In genomic region chr12:113374823-113375428, GRCh38 we compare ENCODE assay signal across 28 cellular contexts. TPM values are rescaled to one million over a fixed set of nuclear protein-coding genes. Genes with fewer than 3 reads are reported as not detected.
"Had no signal": no experiment of that assay in that cellular context is flagged by ENCODE, and none has a peak within 500 bp of the region (broad histone marks: within the 10 kb centered on the region; RNA-seq: fewer than 3 reads in every experiment).

No MANE protein-coding gene starts in this region.

- DNase-seq: colonic mucosa; dermis blood vessel endothelial cell; effector memory CD4-positive, alpha-beta T cell; foreskin keratinocyte; kidney; natural killer cell; pancreas; stimulated activated CD4-positive, alpha-beta T cell treated with anti-CD3 and anti-CD28 coated beads, Interleukin-12 subunit alpha, Interleukin-12 subunit beta, amount 100 ng/mL, for 4 hours; stimulated activated CD4-positive, alpha-beta T cell treated with anti-CD3 and anti-CD28 coated beads, Interleukin-1b, Interleukin-23, amount 100 ng/mL, for 48 hours; stimulated activated CD4-positive, alpha-beta T cell treated with anti-CD3 and anti-CD28 coated beads, Interleukin-4, amount 100 ng/mL, for 1 hour; stimulated activated CD8-positive, alpha-beta memory T cell treated with anti-CD3 and anti-CD28 coated beads, Interleukin-4, amount 100 ng/mL, for 48 hours; stimulated activated naive CD4-positive, alpha-beta T cell treated with Interleukin-2 at 50 U/mL for 16 hours; stomach; thyroid gland; trophoblast cell had no signal

- H3K4me3 Mint-ChIP-seq: memory B cell, natural killer cell had no signal

- H3K9me3 Mint-ChIP-seq: memory B cell, natural killer cell had no signal

- H3K36me3 Mint-ChIP-seq: natural killer cell had no signal

- ATAC-seq: foreskin keratinocyte, gastroesophageal sphincter, heart left ventricle, left lobe of liver, natural killer cell, pancreas, sciatic nerve had no signal

- H3K27me3 Mint-ChIP-seq: memory B cell had no signal

- H3K27ac Mint-ChIP-seq: memory B cell, natural killer cell had no signal

RNA-seq across cellular contexts. Expression of gene SDS, which starts 28.8 kb away (rescaled TPM):
- total RNA-seq: dermis blood vessel endothelial cell, endothelial cell of umbilical vein, epithelial cell of proximal tubule, fibroblast of lung, foreskin keratinocyte, natural killer cell, pulmonary artery endothelial cell, smooth muscle cell, temporal lobe, urinary bladder had no signal
- polyA plus RNA-seq: endothelial cell of umbilical vein, fibroblast of lung, foreskin keratinocyte, neural cell, smooth muscle cell had no signal
